Comparison of ENCODE assay signal across 8 cellular contexts in the genomic region with DNA sequence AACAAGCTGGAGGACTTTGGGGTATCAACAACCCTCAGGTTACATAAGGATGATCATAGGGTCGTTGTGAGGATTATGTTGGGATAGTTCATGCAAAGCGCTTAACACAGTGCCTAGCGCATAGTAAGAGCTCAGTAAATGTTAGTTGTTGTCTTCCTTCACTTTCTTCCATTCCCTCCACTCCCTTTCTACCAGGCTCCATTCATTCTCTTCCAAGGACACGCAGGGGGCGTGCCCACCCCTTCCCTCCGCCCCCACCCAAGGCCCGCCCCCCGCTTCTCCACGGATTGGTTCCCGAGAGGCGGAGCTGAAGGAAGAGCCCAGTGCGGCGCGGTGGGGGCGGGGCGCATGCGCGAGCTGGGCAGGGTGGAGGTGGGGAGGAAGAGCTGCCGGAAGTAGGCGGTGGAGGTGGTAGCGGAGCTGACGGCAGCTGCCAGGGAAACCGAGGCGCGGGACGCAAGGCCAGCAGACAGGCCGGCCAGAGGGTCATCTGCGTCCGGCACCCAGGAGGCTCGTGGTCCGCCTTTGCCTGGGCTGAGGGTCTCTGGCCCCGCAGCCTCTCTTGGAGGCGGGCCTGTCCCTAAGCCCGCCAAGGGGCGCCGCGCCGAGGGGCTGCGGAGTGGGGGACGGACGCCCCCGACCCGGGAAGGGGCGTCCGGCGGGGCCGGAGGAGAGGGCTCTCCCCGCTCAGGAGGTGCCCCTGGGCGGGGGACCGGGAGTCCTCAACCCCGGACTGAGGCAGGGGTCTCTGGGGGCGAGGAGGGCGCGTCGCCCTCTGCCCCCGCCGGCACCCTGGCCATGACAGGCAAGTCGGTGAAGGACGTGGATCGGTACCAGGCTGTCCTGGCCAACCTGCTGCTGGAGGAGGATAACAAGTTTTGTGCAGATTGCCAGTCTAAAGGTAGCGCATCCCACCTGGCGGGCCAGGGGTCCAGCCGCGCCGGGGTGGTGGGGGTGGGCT. TPM values are rescaled to one million over a fixed set of nuclear protein-coding genes. Genes with fewer than 3 reads are reported as not detected.
DNase-seq lines count a peak whose midpoint lies in the region; ATAC-seq and TF ChIP-seq lines count a peak whose summit lies in the region.

A gene (plus strand): TSS at position 405 of the 961 bp plus-strand sequence. CDS start 394 bp downstream, at position 799.

- peak within 1 kb of the TSS; percentile 68 to 98 for H3K4me3 ChIP-seq in ascending aorta
- peak within 1 kb of the TSS; percentile 88 for H3K4me3 ChIP-seq in right cardiac atrium (ENCODE audit: low read length)
- H3K4me3 ChIP-seq in uterus = peak within 1 kb of the TSS; percentile 81 to 93

- peaks cover 26% of the 10 kb centered on the region for H3K36me3 Mint-ChIP-seq in T-helper 2 cell treated with Interferon-gamma antibody and Interleukin-4, amounts not matched to agents 5 μg/mL and 100 μg/mL, for 36 hours (ENCODE audit: low read depth)

- no peaks in the 10 kb centered on the region for H3K9me3 Mint-ChIP-seq in T-helper 2 cell treated with Interferon-gamma antibody and Interleukin-4, amounts not matched to agents 5 μg/mL and 100 μg/mL, for 36 hours

- ATAC-seq in GM18502 (IDR thresholded peaks at IDR 0.05; ENCODE audit: poor library complexity, unreplicated experiment) (peak; percentile 73), HG02970 (IDR thresholded peaks at IDR 0.05; ENCODE audit: low FRiP score, unreplicated experiment) (peak; percentile 93), right cardiac atrium (peak; percentile 99 to 100)

- H3K27ac Mint-ChIP-seq in T-helper 2 cell treated with Interferon-gamma antibody and Interleukin-4, amounts not matched to agents 5 μg/mL and 100 μg/mL, for 36 hours = peak within 1 kb of the TSS; percentile 99

- no peak for TF ChIP-seq CTCF in ascending aorta (IDR thresholded peaks at IDR 0.05)
- TF ChIP-seq CTCF in uterus (IDR thresholded peaks at IDR 0.05) = no peak

- peak; percentile 100 for DNase-seq in NCI-H2029 (lab: John Stamatoyannopoulos, UW)
- DNase-seq in T-helper 2 cell treated with Interferon-gamma antibody and Interleukin-4, amounts not matched to agents 5 μg/mL and 100 μg/mL, for 36 hours (ENCODE audit: low spot score) = peak; percentile 96
- peak; percentile 79 to 97 for DNase-seq in ascending aorta (ENCODE audit: low spot score in 2 of 2)
- DNase-seq in right cardiac atrium = peak; percentile 96 to 99 (median 99)
- peak; percentile 98 for DNase-seq in putamen (ENCODE audit: low spot score)
- DNase-seq in uterus = peak; percentile 94 to 96

- H3K4me1 ChIP-seq in ascending aorta = peaks cover 0 to 3% of the 10 kb centered on the region in 2 donors
- peaks cover 2% of the 10 kb centered on the region for H3K4me1 ChIP-seq in right cardiac atrium (ENCODE audit: control insufficient read depth, insufficient read depth, low read length)
- peaks cover 0 to 3% of the 10 kb centered on the region in 2 donors for H3K4me1 ChIP-seq in uterus

- intact Hi-C loops in ascending aorta (cut with DNase I) = loop anchor here (2.0 to 5.0 kb wide), 3 partner anchors 75 to 211 kb away; a partner anchor contains a TSS
- intact Hi-C loops in right cardiac atrium (cut with DNase I) = no loop called here
- intact Hi-C loops in uterus (cut with DNase I; ENCODE audit: low total_unique reads) = no loop called here

- H3K27ac ChIP-seq in ascending aorta = peak within 1 kb of the TSS; percentile 75 to 84
- peak within 1 kb of the TSS; percentile 72 for H3K27ac ChIP-seq in right cardiac atrium (ENCODE audit: low read length)
- H3K27ac ChIP-seq in uterus = peak within 1 kb of the TSS; percentile 68 to 82

- H3K27me3 Mint-ChIP-seq in T-helper 2 cell treated with Interferon-gamma antibody and Interleukin-4, amounts not matched to agents 5 μg/mL and 100 μg/mL, for 36 hours (ENCODE audit: low read depth) = peaks cover 2% of the 10 kb centered on the region

- H3K9me3 ChIP-seq in ascending aorta (no peaks in the 10 kb centered on the region), right cardiac atrium (ENCODE audit: control insufficient read depth, low read length) (no peaks in the 10 kb centered on the region), uterus (no peaks in the 10 kb centered on the region)

- H3K36me3 ChIP-seq in ascending aorta (no peaks in the 10 kb centered on the region), uterus (no peaks in the 10 kb centered on the region)

- H3K27me3 ChIP-seq in ascending aorta = no peaks in the 10 kb centered on the region
- no peaks in the 10 kb centered on the region for H3K27me3 ChIP-seq in right cardiac atrium (ENCODE audit: control insufficient read depth, insufficient read depth)
- no peaks in the 10 kb centered on the region for H3K27me3 ChIP-seq in uterus

- H3K4me1 Mint-ChIP-seq in T-helper 2 cell treated with Interferon-gamma antibody and Interleukin-4, amounts not matched to agents 5 μg/mL and 100 μg/mL, for 36 hours (ENCODE audit: low read depth) = peaks cover 39% of the 10 kb centered on the region

- peak within 1 kb of the TSS; percentile 100 for H3K4me3 Mint-ChIP-seq in T-helper 2 cell treated with Interferon-gamma antibody and Interleukin-4, amounts not matched to agents 5 μg/mL and 100 μg/mL, for 36 hours

- WGBS in right cardiac atrium = 2% methylated on average over 65 of the region's 65 CpGs

- TF ChIP-seq POLR2A in uterus (IDR thresholded peaks at IDR 0.05) = peak; percentile 37 to 47

RNA-seq across cellular contexts. Expression of the gene that starts here (rescaled TPM):
- total RNA-seq in ascending aorta = 33.5 TPM
- total RNA-seq in right cardiac atrium = 10 to 100 TPM; 10.9 to 23.1 (median 17.7) TPM
- 11.2 TPM for polyA plus RNA-seq in right cardiac atrium
- total RNA-seq in uterus = 10 to 100 TPM; 11.1 to 24.8 (median 18.6) TPM

Comparison
In these comparisons a context has a peak if more than half of its experiments do, and no peak if none do; other contexts are left out.
1. Peak in every context shown above with its lines: DNase-seq, ATAC-seq, H3K4me3 ChIP-seq and H3K27ac ChIP-seq.